Comparison of ENCODE assay signal across 8 cellular contexts in the genomic region with DNA sequence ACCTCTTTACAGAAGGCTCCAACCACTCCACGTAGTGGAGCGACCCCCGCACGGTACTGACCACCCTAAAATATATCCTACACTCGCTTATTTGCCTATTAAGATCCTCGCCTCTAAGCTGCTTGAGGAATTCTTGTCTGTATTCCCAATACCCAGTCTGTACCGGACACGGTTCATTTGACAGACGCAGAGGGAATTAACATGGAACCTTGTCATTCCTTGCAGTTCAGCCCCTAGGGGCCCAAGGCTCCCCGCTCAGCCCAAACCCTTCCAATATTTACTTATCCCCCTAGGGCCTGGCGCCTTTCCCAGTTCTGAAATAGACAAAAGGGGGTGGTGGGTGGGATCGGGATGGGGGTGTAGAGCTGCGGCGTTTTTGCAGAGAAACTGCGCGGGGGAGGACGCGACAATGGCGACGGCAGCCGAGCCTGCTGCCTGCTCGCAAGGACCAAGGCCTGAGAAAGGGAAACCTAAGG. TPM values are rescaled to one million over a fixed set of nuclear protein-coding genes. Genes with fewer than 3 reads are reported as not detected.
DNase-seq lines count a peak whose midpoint lies in the region; ATAC-seq and TF ChIP-seq lines count a peak whose summit lies in the region.

No MANE protein-coding gene starts in this region.

- H3K36me3 ChIP-seq in HCT116 (ENCODE audit: control insufficient read depth in 1 of 2, insufficient read depth in 2 of 2, low read length in 2 of 2) (peaks cover 6 to 9% of the 10 kb centered on the region in 2 experiments; a peak in 3 of 4 replicates), gastroesophageal sphincter (peaks cover 0 to 27% of the 10 kb centered on the region in 2 donors), prostate gland (no peaks in the 10 kb centered on the region)

- POLR2A ChIA-PET in HCT116 (lab: Charles Lee): interaction anchor here (0.6 to 3.0 kb wide), 7 partner anchors 9 to 137 kb away, joined by 4 to 22 read pairs (median 9); a partner anchor contains a TSS

- ATAC-seq in HCT116: no peak
- no peak for ATAC-seq in gastroesophageal sphincter
- no peak for ATAC-seq in GM19395 (IDR thresholded peaks at IDR 0.05; ENCODE audit: unreplicated experiment)
- ATAC-seq in GM18867 (IDR thresholded peaks at IDR 0.05; ENCODE audit: unreplicated experiment): no peak

- intact Hi-C loops in HCT116 (cut with micrococcal nuclease): loop anchor here (2.0 kb wide), 1 partner anchor 37 kb away; no protein-coding TSS in a partner anchor
- intact Hi-C loops in prostate gland (cut with DNase I): loop anchor here (5.0 kb wide), 2 partner anchors 36 to 86 kb away; a partner anchor contains a TSS

- H3K9me3 ChIP-seq in HCT116 (ENCODE audit: control insufficient read depth in 1 of 2, insufficient read depth in 1 of 2, low read depth in 1 of 2, low read length in 2 of 2): no peaks in the 10 kb centered on the region
- peaks cover 0 to 3% (median 0%) of the 10 kb centered on the region in 3 donors for H3K9me3 ChIP-seq in gastroesophageal sphincter
- no peaks in the 10 kb centered on the region for H3K9me3 ChIP-seq in prostate gland

- no TSS peak for BruUV-seq in HCT116 (replicated peaks; lab: Mats Ljungman, UMichigan)

- 0% methylated on average over 9 to 10 of the region's 22 CpGs for WGBS in gastroesophageal sphincter (ENCODE audit: low coverage in 1 of 2), 2 donors
- 1% methylated on average over 22 of the region's 22 CpGs for WGBS in prostate gland

- H3K9me2 ChIP-seq in HCT116 (ENCODE audit: insufficient read depth): no peaks in the 10 kb centered on the region

- CTCF ChIA-PET in HCT116 (lab: Charles Lee): interaction anchor here (1.0 to 5.7 kb wide), 3 partner anchors 38 to 137 kb away, joined by 3 to 68 read pairs (median 11); a partner anchor contains a TSS

- no peak for TF ChIP-seq POLR2A in HCT116 (IDR thresholded peaks at IDR 0.05; ENCODE audit: borderline replicate concordance, extremely low read depth, insufficient read depth, insufficient read length)
- no peak for TF ChIP-seq POLR2A in gastroesophageal sphincter (IDR thresholded peaks at IDR 0.05)
- TF ChIP-seq POLR2A in prostate gland (IDR thresholded peaks at IDR 0.05): no peak

- H3K9ac ChIP-seq in HCT116 (ENCODE audit: low read length): peak overlapping the region; percentile 99

- H3K4me1 ChIP-seq in HCT116 (ENCODE audit: control insufficient read depth in 1 of 2, insufficient read depth in 2 of 2, low read length in 2 of 2) (peaks cover 15 to 16% of the 10 kb centered on the region in 2 experiments; a peak in 3 of 4 replicates), gastroesophageal sphincter (peaks cover 7 to 65% (median 31%) of the 10 kb centered on the region in 3 donors), prostate gland (replicated peaks) (peaks cover 30% of the 10 kb centered on the region)

- TF ChIP-seq CTCF in 22Rv1 (IDR thresholded peaks at IDR 0.05) (no peak), HCT116 (IDR thresholded peaks at IDR 0.05 in 2 of 3, conservative IDR thresholded peaks at IDR 0.05 in 1 of 3; ENCODE audit: borderline replicate concordance in 1 of 3, insufficient read depth in 1 of 3, low read depth in 2 of 3, low read length in 2 of 3) (no peak), WI38 (IDR thresholded peaks at IDR 0.05; ENCODE audit: low read depth, low read length) (no peak), gastroesophageal sphincter (IDR thresholded peaks at IDR 0.05) (no peak), prostate gland (IDR thresholded peaks at IDR 0.05) (no peak)

- peaks cover 55% of the 10 kb centered on the region for H3K79me2 ChIP-seq in HCT116 (ENCODE audit: insufficient read depth, low read length)

- peak overlapping the region; percentile 96 to 100 for H3K4me3 ChIP-seq in HCT116 (replicated peaks in 1 of 2; ENCODE audit: low read depth in 1 of 2, low read length in 2 of 2)
- H3K4me3 ChIP-seq in WI38 (ENCODE audit: low read depth, low read length): peak overlapping the region; percentile 98
- peak overlapping the region; percentile 87 to 99 for H3K4me3 ChIP-seq in gastroesophageal sphincter
- H3K4me3 ChIP-seq in prostate gland: peak overlapping the region; percentile 92 to 97

- H3K27ac ChIP-seq in 22Rv1 (peak overlapping the region; percentile 74), HCT116 (ENCODE audit: low read depth, low read length) (peak overlapping the region; percentile 89), gastroesophageal sphincter (peak overlapping the region; percentile 64 to 93 (median 92)), prostate gland (peak overlapping the region; percentile 83 to 85)

- peak overlapping the region; percentile 98 for H3K4me2 ChIP-seq in HCT116 (ENCODE audit: low read length)

- H2AFZ ChIP-seq in HCT116 (ENCODE audit: low read depth, low read length, poor library complexity, severe bottlenecking): no peak overlapping the region

- peaks cover 4% of the 10 kb centered on the region; the same call in 1 of the 2 replicates for H4K20me1 ChIP-seq in HCT116 (ENCODE audit: insufficient read depth)

- DNase-seq in HCT116 (ENCODE audit: low read depth, low spot score) (no peak), prostate gland (ENCODE audit: low spot score) (no peak), H4 (ENCODE audit: low spot score) (no peak)

- RAD21 ChIA-PET in HCT116 (lab: Charles Lee; ENCODE audit: low non-redundant PET in 1 of 2, low total read pairs in 2 of 2, uncharacterized antibody in 2 of 2, unreplicated experiment in 2 of 2): interaction anchor here (0.7 to 1.5 kb wide), 3 partner anchors 137 to 535 kb away, joined by 3 to 9 read pairs (median 4); no protein-coding TSS in a partner anchor

- TF ChIP-seq EP300 in gastroesophageal sphincter (IDR thresholded peaks at IDR 0.05): no peak

- TF ChIP-seq RAD21 in HCT116 (IDR thresholded peaks at IDR 0.05; ENCODE audit: low read depth): no peak

- H3K27me3 ChIP-seq in HCT116 (ENCODE audit: insufficient read depth, low read length) (no peaks in the 10 kb centered on the region), gastroesophageal sphincter (no peaks in the 10 kb centered on the region), prostate gland (replicated peaks; ENCODE audit: insufficient read depth) (no peaks in the 10 kb centered on the region)

TF ChIP-seq in HCT116, 20 proteins besides CTCF, POLR2A, EP300 and RAD21 (continues in another document):
- TF ChIP-seq SRF (IDR thresholded peaks at IDR 0.05; ENCODE audit: low read depth) (no peak), YY1 (IDR thresholded peaks at IDR 0.05; ENCODE audit: extremely low read depth, insufficient replicate concordance, low read depth, low read length) (no peak), CBX3 (IDR thresholded peaks at IDR 0.05; ENCODE audit: low read depth) (no peak), ZNF274 (IDR thresholded peaks at IDR 0.05; ENCODE audit: low read depth, low read length) (no peak), EGR1 (IDR thresholded peaks at IDR 0.05; ENCODE audit: low read depth) (no peak), SP1 (IDR thresholded peaks at IDR 0.05; ENCODE audit: low read depth) (no peak), CEBPB (IDR thresholded peaks at IDR 0.05; ENCODE audit: low read depth) (no peak), ELF1 (IDR thresholded peaks at IDR 0.05; ENCODE audit: borderline replicate concordance, low read depth) (no peak), SIN3A (IDR thresholded peaks at IDR 0.05; ENCODE audit: low read depth) (no peak), ZFX (IDR thresholded peaks at IDR 0.05) (no peak)
- TF ChIP-seq, protein P1, sequence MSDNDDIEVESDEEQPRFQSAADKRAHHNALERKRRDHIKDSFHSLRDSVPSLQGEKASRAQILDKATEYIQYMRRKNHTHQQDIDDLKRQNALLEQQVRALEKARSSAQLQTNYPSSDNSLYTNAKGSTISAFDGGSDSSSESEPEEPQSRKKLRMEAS (IDR thresholded peaks at IDR 0.05): no peak
- TF ChIP-seq, protein P2, sequence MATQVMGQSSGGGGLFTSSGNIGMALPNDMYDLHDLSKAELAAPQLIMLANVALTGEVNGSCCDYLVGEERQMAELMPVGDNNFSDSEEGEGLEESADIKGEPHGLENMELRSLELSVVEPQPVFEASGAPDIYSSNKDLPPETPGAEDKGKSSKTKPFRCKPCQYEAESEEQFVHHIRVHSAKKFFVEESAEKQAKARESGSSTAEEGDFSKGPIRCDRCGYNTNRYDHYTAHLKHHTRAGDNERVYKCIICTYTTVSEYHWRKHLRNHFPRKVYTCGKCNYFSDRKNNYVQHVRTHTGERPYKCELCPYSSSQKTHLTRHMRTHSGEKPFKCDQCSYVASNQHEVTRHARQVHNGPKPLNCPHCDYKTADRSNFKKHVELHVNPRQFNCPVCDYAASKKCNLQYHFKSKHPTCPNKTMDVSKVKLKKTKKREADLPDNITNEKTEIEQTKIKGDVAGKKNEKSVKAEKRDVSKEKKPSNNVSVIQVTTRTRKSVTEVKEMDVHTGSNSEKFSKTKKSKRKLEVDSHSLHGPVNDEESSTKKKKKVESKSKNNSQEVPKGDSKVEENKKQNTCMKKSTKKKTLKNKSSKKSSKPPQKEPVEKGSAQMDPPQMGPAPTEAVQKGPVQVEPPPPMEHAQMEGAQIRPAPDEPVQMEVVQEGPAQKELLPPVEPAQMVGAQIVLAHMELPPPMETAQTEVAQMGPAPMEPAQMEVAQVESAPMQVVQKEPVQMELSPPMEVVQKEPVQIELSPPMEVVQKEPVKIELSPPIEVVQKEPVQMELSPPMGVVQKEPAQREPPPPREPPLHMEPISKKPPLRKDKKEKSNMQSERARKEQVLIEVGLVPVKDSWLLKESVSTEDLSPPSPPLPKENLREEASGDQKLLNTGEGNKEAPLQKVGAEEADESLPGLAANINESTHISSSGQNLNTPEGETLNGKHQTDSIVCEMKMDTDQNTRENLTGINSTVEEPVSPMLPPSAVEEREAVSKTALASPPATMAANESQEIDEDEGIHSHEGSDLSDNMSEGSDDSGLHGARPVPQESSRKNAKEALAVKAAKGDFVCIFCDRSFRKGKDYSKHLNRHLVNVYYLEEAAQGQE (IDR thresholded peaks at IDR 0.05; ENCODE audit: low read depth): no peak

RNA-seq across cellular contexts. Expression of a gene that starts 0.6 kb away (rescaled TPM):
- total RNA-seq in HCT116 (2021; ENCODE audit: unreplicated experiment): 106 TPM
- 84.8 and 106 TPM in 2 replicates for polyA plus RNA-seq in HCT116 (2012)
- total RNA-seq in gastroesophageal sphincter: 100 to 1,000 TPM in 1 of 4 donors, 10 to 100 TPM in 3; 61.3 to 102 (median 70.1) TPM
- 100 to 1,000 TPM; 107 to 269 TPM for total RNA-seq in prostate gland
- total RNA-seq in H4 (2014; rRNA removed; shearing (Covaris generic)): 37.5 and 48.6 TPM in 2 replicates

RNA-seq across cellular contexts. Expression of a gene that starts 31.6 kb away (rescaled TPM):
- 28.4 TPM for total RNA-seq in HCT116 (2021; ENCODE audit: unreplicated experiment)
- 13.8 and 16.3 TPM in 2 replicates for polyA plus RNA-seq in HCT116 (2012)
- 10 to 100 TPM; 24.4 to 94.6 (median 49.9) TPM for total RNA-seq in gastroesophageal sphincter
- total RNA-seq in prostate gland: 10 to 100 TPM; 55.9 to 93.3 TPM
- 7.2 and 7.4 TPM in 2 replicates for total RNA-seq in H4 (2014; rRNA removed; shearing (Covaris generic))

RNA-seq across cellular contexts. Expression of a gene that starts 38.6 kb away (rescaled TPM):
- total RNA-seq in HCT116 (2021; ENCODE audit: unreplicated experiment) (50.6 TPM), gastroesophageal sphincter (10 to 100 TPM; 21.4 to 34.2 (median 28.0) TPM), prostate gland (10 to 100 TPM; 30.3 to 34.2 TPM)
- polyA plus RNA-seq in HCT116 (2012): 16.5 and 18.4 TPM in 2 replicates
- 14.4 and 18.4 TPM in 2 replicates for total RNA-seq in H4 (2014; rRNA removed; shearing (Covaris generic))

RNA-seq across cellular contexts. Expression of a gene that starts 46.2 kb away (rescaled TPM):
- total RNA-seq in HCT116 (2021; ENCODE audit: unreplicated experiment) (0.57 TPM), gastroesophageal sphincter (1 to 10 TPM; 1.3 to 3.1 (median 2.1) TPM), prostate gland (1 to 10 TPM; 2.8 to 4.3 TPM)
- polyA plus RNA-seq in HCT116 (2012): not detected in 2 replicates
- not detected in 2 replicates for total RNA-seq in H4 (2014; rRNA removed; shearing (Covaris generic))
